ENCODE assay signal across 21 cellular contexts in genomic region chr20:37901280-37901666, GRCh38. TPM values are rescaled to one million over a fixed set of nuclear protein-coding genes. Genes with fewer than 3 reads are reported as not detected.
DNase-seq lines count a peak whose midpoint lies in the region; ATAC-seq, FAIRE-seq and TF ChIP-seq lines count a peak whose summit lies in the region.
"Had no signal": no experiment of that assay in that cellular context is flagged by ENCODE, and none has a peak within 500 bp of the region (broad histone marks: within the 10 kb centered on the region; RNA-seq: fewer than 3 reads in every experiment).

No MANE protein-coding gene starts in this region.

- DNase-seq in activated CD4-positive, alpha-beta T cell treated with anti-CD3 and anti-CD28 coated beads for 36 hours = peak; percentile 34
- DNase-seq in activated CD4-positive, alpha-beta T cell treated with anti-CD3 and anti-CD28 coated beads, Interleukin-2, amount 50 U/mL, for 1 hour = no peak
- DNase-seq in amniotic epithelial cell (ENCODE audit: low read depth) (peak; percentile 33), iPS-NIHi7 (ENCODE audit: extremely low spot score) (peak; percentile 82), small intestine (no peak), testis (no peak)
- no peak for DNase-seq in stimulated activated naive B cell treated with anti-CD40 and anti-IgM and Interleukin-4, amounts not matched to agents 10 μg/mL and 1 μg/mL and 100 μg/mL, for 72 hours
- DNase-seq: activated CD4-positive, CD25-positive, alpha-beta regulatory T cell; activated CD8-positive, alpha-beta T cell treated with anti-CD3 and anti-CD28 coated beads, Interleukin-2, amount 10 ng/mL, durations not matched to agents 7 days and 5 days; activated naive CD4-positive, alpha-beta T cell treated with anti-CD3 and anti-CD28 coated beads for 36 hours; activated T-cell treated with anti-CD3 and anti-CD28 coated beads, Interleukin-2, amount 50 U/mL, for 24 hours; NCI-H146; NCI-H2227 treated with DMSO at 0.1 percent for 48 hours; NCI-H82; PC-9; stimulated activated CD8-positive, alpha-beta memory T cell treated with anti-CD3 and anti-CD28 coated beads, Interleukin-4, amount 100 ng/mL, for 48 hours had no signal

- POLR2A ChIA-PET in activated CD4-positive, alpha-beta T cell treated with anti-CD3 and anti-CD28 coated beads for 36 hours (lab: Charles Lee) = no interaction called here

- peaks cover 12 to 21% of the 10 kb centered on the region in 2 donors for H3K27me3 ChIP-seq in small intestine (ENCODE audit: control insufficient read depth in 2 of 2, insufficient read depth in 2 of 2, low read length in 2 of 2)
- no peaks in the 10 kb centered on the region for H3K27me3 ChIP-seq in testis

- H3K4me3 ChIP-seq in small intestine (ENCODE audit: low read depth in 1 of 2, low read length in 2 of 2) (no peak overlapping the region), testis (no peak overlapping the region)
- H3K4me3 ChIP-seq: PC-9, SJSA1 had no signal

- H3K9me3 ChIP-seq in small intestine (ENCODE audit: control insufficient read depth, low read depth) (no peaks in the 10 kb centered on the region), testis (no peaks in the 10 kb centered on the region)

- ATAC-seq in activated CD4-positive, alpha-beta T cell treated with anti-CD3 and anti-CD28 coated beads for 36 hours = no peak
- ATAC-seq in stimulated activated naive B cell treated with anti-CD40 and anti-IgM and Interleukin-4, amounts not matched to agents 10 μg/mL and 1 μg/mL and 100 μg/mL, for 72 hours (replicated peaks) = no peak
- ATAC-seq in HG02623 (IDR thresholded peaks at IDR 0.05; ENCODE audit: unreplicated experiment) = no peak
- ATAC-seq: activated CD8-positive, alpha-beta T cell treated with anti-CD3 and anti-CD28 coated beads, Interleukin-2, amount 10 ng/mL, durations not matched to agents 7 days and 5 days had no signal

- intact Hi-C loops in activated CD4-positive, alpha-beta T cell treated with anti-CD3 and anti-CD28 coated beads for 36 hours (cut with DNase I, micrococcal nuclease) = loop anchor here (5.0 kb wide), 3 partner anchors 91 to 339 kb away; no protein-coding TSS in a partner anchor
- intact Hi-C loops in testis (cut with DNase I; ENCODE audit: low total_unique reads) = loop anchor here (10.0 kb wide), 1 partner anchor 84 kb away; no protein-coding TSS in a partner anchor

- no peak for TF ChIP-seq CTCF in testis (IDR thresholded peaks at IDR 0.05)

- no peak overlapping the region for H3K4me3 Mint-ChIP-seq in activated CD4-positive, alpha-beta T cell treated with anti-CD3 and anti-CD28 coated beads for 36 hours
- no peak overlapping the region for H3K4me3 Mint-ChIP-seq in stimulated activated naive B cell treated with anti-CD40 and anti-IgM and Interleukin-4, amounts not matched to agents 10 μg/mL and 1 μg/mL and 100 μg/mL, for 72 hours
- H3K4me3 Mint-ChIP-seq: activated CD8-positive, alpha-beta T cell treated with anti-CD3 and anti-CD28 coated beads, Interleukin-2, amount 10 ng/mL, durations not matched to agents 7 days and 5 days; activated naive CD4-positive, alpha-beta T cell treated with anti-CD3 and anti-CD28 coated beads for 36 hours; activated T-cell treated with anti-CD3 and anti-CD28 coated beads, Interleukin-2, amount 50 U/mL, for 24 hours had no signal

- CTCF ChIA-PET in activated CD4-positive, alpha-beta T cell treated with anti-CD3 and anti-CD28 coated beads for 36 hours (lab: Charles Lee) = interaction anchor here (0.7 kb wide), 1 partner anchor 853 kb away, joined by 3 read pairs; no protein-coding TSS in a partner anchor

- peaks cover 47% of the 10 kb centered on the region for H3K27me3 Mint-ChIP-seq in activated CD4-positive, alpha-beta T cell treated with anti-CD3 and anti-CD28 coated beads for 36 hours
- H3K27me3 Mint-ChIP-seq in stimulated activated naive B cell treated with anti-CD40 and anti-IgM and Interleukin-4, amounts not matched to agents 10 μg/mL and 1 μg/mL and 100 μg/mL, for 72 hours = peaks cover 56 to 64% of the 10 kb centered on the region in 2 donors

- no peak for FAIRE-seq in small intestine (lab: Jason Lieb, UNC)
- FAIRE-seq: A204.1 had no signal

- H3K27ac ChIP-seq in small intestine (ENCODE audit: low read depth in 1 of 2, low read length in 1 of 2) (no peak overlapping the region), testis (no peak overlapping the region)
- H3K27ac ChIP-seq: PC-9, SJSA1 had no signal

- peaks cover 14% of the 10 kb centered on the region for H3K4me1 Mint-ChIP-seq in activated CD4-positive, alpha-beta T cell treated with anti-CD3 and anti-CD28 coated beads for 36 hours
- H3K4me1 Mint-ChIP-seq in stimulated activated naive B cell treated with anti-CD40 and anti-IgM and Interleukin-4, amounts not matched to agents 10 μg/mL and 1 μg/mL and 100 μg/mL, for 72 hours = peaks cover 12 to 20% of the 10 kb centered on the region in 2 donors

- 13 to 20% (median 19%) methylated on average over 18 of the region's 18 CpGs for WGBS in small intestine, 3 donors
- 9 to 35% methylated on average over 8 to 18 of the region's 18 CpGs for WGBS in testis, 2 donors

- no peaks in the 10 kb centered on the region for H3K36me3 Mint-ChIP-seq in activated CD4-positive, alpha-beta T cell treated with anti-CD3 and anti-CD28 coated beads for 36 hours (ENCODE audit: low read depth)
- peaks cover 3 to 4% of the 10 kb centered on the region in 2 donors for H3K36me3 Mint-ChIP-seq in stimulated activated naive B cell treated with anti-CD40 and anti-IgM and Interleukin-4, amounts not matched to agents 10 μg/mL and 1 μg/mL and 100 μg/mL, for 72 hours

- H3K9me3 Mint-ChIP-seq in activated CD4-positive, alpha-beta T cell treated with anti-CD3 and anti-CD28 coated beads for 36 hours (ENCODE audit: low read depth) = no peaks in the 10 kb centered on the region
- no peaks in the 10 kb centered on the region for H3K9me3 Mint-ChIP-seq in stimulated activated naive B cell treated with anti-CD40 and anti-IgM and Interleukin-4, amounts not matched to agents 10 μg/mL and 1 μg/mL and 100 μg/mL, for 72 hours
- H3K9me3 Mint-ChIP-seq: activated naive CD4-positive, alpha-beta T cell treated with anti-CD3 and anti-CD28 coated beads for 36 hours; activated T-cell treated with anti-CD3 and anti-CD28 coated beads, Interleukin-2, amount 50 U/mL, for 24 hours had no signal

- no peaks in the 10 kb centered on the region for H3K36me3 ChIP-seq in small intestine (ENCODE audit: control insufficient read depth in 2 of 2, insufficient read depth in 2 of 2, low read length in 2 of 2)
- no peaks in the 10 kb centered on the region for H3K36me3 ChIP-seq in testis (ENCODE audit: low read depth, missing control alignments)
- H3K36me3 ChIP-seq: SJSA1 had no signal

- no peak overlapping the region for H3K27ac Mint-ChIP-seq in activated CD4-positive, alpha-beta T cell treated with anti-CD3 and anti-CD28 coated beads for 36 hours
- H3K27ac Mint-ChIP-seq in stimulated activated naive B cell treated with anti-CD40 and anti-IgM and Interleukin-4, amounts not matched to agents 10 μg/mL and 1 μg/mL and 100 μg/mL, for 72 hours = peak overlapping the region; percentile 32
- H3K27ac Mint-ChIP-seq: activated CD8-positive, alpha-beta T cell treated with anti-CD3 and anti-CD28 coated beads, Interleukin-2, amount 10 ng/mL, durations not matched to agents 7 days and 5 days; activated naive CD4-positive, alpha-beta T cell treated with anti-CD3 and anti-CD28 coated beads for 36 hours; activated T-cell treated with anti-CD3 and anti-CD28 coated beads, Interleukin-2, amount 50 U/mL, for 24 hours; CD14-positive monocyte had no signal

- no peak for TF ChIP-seq POLR2A in testis (IDR thresholded peaks at IDR 0.05)

- H3K4me1 ChIP-seq in small intestine (ENCODE audit: control insufficient read depth in 2 of 2, insufficient read depth in 1 of 2, low read depth in 1 of 2, low read length in 1 of 2) = no peaks in the 10 kb centered on the region
- H3K4me1 ChIP-seq in testis = peaks cover 20% of the 10 kb centered on the region

RNA-seq across cellular contexts. Expression of gene VSTM2L, which starts 1.7 kb away (rescaled TPM):
- not detected for total RNA-seq in activated CD4-positive, alpha-beta T cell treated with anti-CD3 and anti-CD28 coated beads for 36 hours
- polyA plus RNA-seq in small intestine (1 to 10 TPM in 1 of 3 donors, under 1 TPM in 2; 0.67 to 1.5 (median 0.81) TPM), testis (ENCODE audit: insufficient read depth, low read depth, low replicate concordance) (7.3 TPM)
- total RNA-seq in testis = 10 to 100 TPM; 40.2 to 74.7 TPM
- total RNA-seq: activated naive CD4-positive, alpha-beta T cell treated with anti-CD3 and anti-CD28 coated beads for 36 hours; T-helper 2 cell treated with Interferon-gamma antibody and Interleukin-4, amounts not matched to agents 100 ng/mL and 5 ng/mL, for 36 hours had no signal
- polyA plus RNA-seq: CD14-positive monocyte had no signal

Comparison
In these comparisons a context has a peak if more than half of its experiments do, and no peak if none do; other contexts are left out.
1. DNase-seq: peak in activated CD4-positive, alpha-beta T cell treated with anti-CD3 and anti-CD28 coated beads for 36 hours (single experiment), amniotic epithelial cell (single experiment) and iPS-NIHi7 (single experiment); none in activated CD4-positive, alpha-beta T cell treated with anti-CD3 and anti-CD28 coated beads, Interleukin-2, amount 50 U/mL, for 1 hour (single experiment), stimulated activated naive B cell treated with anti-CD40 and anti-IgM and Interleukin-4, amounts not matched to agents 10 μg/mL and 1 μg/mL and 100 μg/mL, for 72 hours (single experiment), small intestine (single experiment) and testis (single experiment).
2. RNA of gene VSTM2L, which starts 1.7 kb away (total RNA-seq): 40.2 to 74.7 TPM in testis; not detected in activated CD4-positive, alpha-beta T cell treated with anti-CD3 and anti-CD28 coated beads for 36 hours; every median in the first group is over 10 times any median in the second.